17 cellular contexts compared by ENCODE assay signal in the genomic region with DNA sequence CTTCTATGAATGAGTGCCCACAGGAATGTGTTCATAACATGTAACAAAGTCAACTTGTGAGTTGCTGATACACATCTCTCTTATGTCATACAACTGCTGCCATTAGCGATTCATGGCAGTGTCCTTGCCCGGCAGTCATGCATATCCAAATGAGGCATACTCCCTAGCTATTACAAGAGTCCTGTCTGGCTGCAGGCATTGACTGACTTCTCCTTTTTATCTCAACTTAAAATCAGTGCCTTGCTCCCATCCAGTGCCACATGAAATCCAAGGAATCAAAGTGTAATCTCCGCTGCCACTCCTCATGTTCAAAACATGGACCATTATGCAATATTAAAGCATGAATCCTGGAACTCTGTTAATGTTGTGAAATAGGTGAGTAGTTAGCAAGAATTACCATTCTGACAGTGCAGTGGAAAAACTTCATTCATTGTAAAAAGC.
A peak's percentile ranks its signal among the peaks of the same experiment; 100 is the strongest.
DNase-seq lines count a peak whose midpoint lies in the region; ATAC-seq and TF ChIP-seq lines count a peak whose summit lies in the region.
"Had no signal": no experiment of that assay in that cellular context is flagged by ENCODE, and none has a peak within 500 bp of the region (broad histone marks: within the 10 kb centered on the region; RNA-seq: fewer than 3 reads in every experiment).

No MANE protein-coding gene starts in this region.

- TF ChIP-seq RAD21 in Ishikawa (IDR thresholded peaks at IDR 0.05; ENCODE audit: low read depth), result no peak

- no peaks in the 10 kb centered on the region for H3K27me3 Mint-ChIP-seq in nephron (ENCODE audit: low read depth)

- H3K9me3 Mint-ChIP-seq in nephron, result peaks cover 7% of the 10 kb centered on the region
- H3K9me3 Mint-ChIP-seq: activated naive CD4-positive, alpha-beta T cell treated with anti-CD3 and anti-CD28 coated beads for 36 hours; immature natural killer cell had no signal

- intact Hi-C loops in right cardiac atrium (cut with DNase I), result no loop called here

- peaks cover 9% of the 10 kb centered on the region for H3K4me1 Mint-ChIP-seq in nephron
- H3K4me1 Mint-ChIP-seq: immature natural killer cell had no signal

- TF ChIP-seq CTCF in fibroblast of mammary gland (conservative IDR thresholded peaks at IDR 0.05; ENCODE audit: control insufficient read depth, insufficient read depth, low read depth, low read length), result no peak
- no peak for TF ChIP-seq CTCF in nephron (IDR thresholded peaks at IDR 0.05; ENCODE audit: unreplicated experiment in 3 of 3)
- TF ChIP-seq CTCF in brain microvascular endothelial cell (IDR thresholded peaks at IDR 0.05; ENCODE audit: low read depth, low read length, missing control alignments), result no peak

- H3K36me3 ChIP-seq in brain microvascular endothelial cell (replicated peaks), result no peaks in the 10 kb centered on the region
- H3K36me3 ChIP-seq: gastroesophageal sphincter, ovary, spleen had no signal

- H3K27ac Mint-ChIP-seq in nephron, result peak overlapping the region; percentile 40 to 93 (median 67)
- H3K27ac Mint-ChIP-seq: activated naive CD4-positive, alpha-beta T cell treated with anti-CD3 and anti-CD28 coated beads for 36 hours; immature natural killer cell had no signal

- no peaks in the 10 kb centered on the region for H3K9me3 ChIP-seq in right cardiac atrium (ENCODE audit: control insufficient read depth, low read length)
- H3K9me3 ChIP-seq: gastroesophageal sphincter, ovary, spleen had no signal

- H3K4me1 ChIP-seq in right cardiac atrium (ENCODE audit: control insufficient read depth, insufficient read depth, low read length), result no peaks in the 10 kb centered on the region
- H3K4me1 ChIP-seq: gastroesophageal sphincter, spleen had no signal

- no peak for TF ChIP-seq EP300 in Ishikawa (IDR thresholded peaks at IDR 0.05; ENCODE audit: borderline replicate concordance)

- in situ Hi-C loops in brain microvascular endothelial cell (cut with HindIII; ENCODE audit: low pct_ligation_motif_present, low sequenced_read_pairs), result no loop called here

- H3K4me3 Mint-ChIP-seq in nephron, result no peak overlapping the region
- H3K4me3 Mint-ChIP-seq: activated naive CD4-positive, alpha-beta T cell treated with anti-CD3 and anti-CD28 coated beads for 36 hours; immature natural killer cell had no signal

- H3K27me3 ChIP-seq in right cardiac atrium (ENCODE audit: control insufficient read depth, insufficient read depth) (no peaks in the 10 kb centered on the region), brain microvascular endothelial cell (replicated peaks) (no peaks in the 10 kb centered on the region)
- H3K27me3 ChIP-seq: gastroesophageal sphincter, ovary had no signal

- H3K4me3 ChIP-seq in fibroblast of mammary gland (ENCODE audit: control insufficient read depth, low read depth, low read length) (no peak overlapping the region), right cardiac atrium (ENCODE audit: low read length) (no peak overlapping the region), brain microvascular endothelial cell (ENCODE audit: low read depth, low read length) (no peak overlapping the region)
- H3K4me3 ChIP-seq: gastroesophageal sphincter, ovary, spleen had no signal

- H3K36me3 Mint-ChIP-seq in nephron (ENCODE audit: low read depth), result no peaks in the 10 kb centered on the region
- H3K36me3 Mint-ChIP-seq: immature natural killer cell had no signal

- WGBS in right cardiac atrium, result 100% methylated on average over 3 of the region's 3 CpGs

- no peak overlapping the region for H3K27ac ChIP-seq in right cardiac atrium (ENCODE audit: low read length)
- H3K27ac ChIP-seq in brain microvascular endothelial cell, result no peak overlapping the region
- H3K27ac ChIP-seq: gastroesophageal sphincter, ovary, RWPE1, spleen had no signal

- DNase-seq in fibroblast of mammary gland (ENCODE audit: low read depth) (peak; percentile 32), right cardiac atrium (no peak), NCI-H510A (lab: John Stamatoyannopoulos, UW) (no peak), brain microvascular endothelial cell (no peak)
- no peak for DNase-seq in activated CD8-positive, alpha-beta memory T cell treated with anti-CD3 and anti-CD28 coated beads, Interleukin-2, amount 50 U/mL, for 4 hours
- DNase-seq: activated CD4-positive, CD25-positive, alpha-beta regulatory T cell treated with anti-CD3 and anti-CD28 coated beads, Interleukin-2, amount 50 U/mL, for 72 hours; activated naive CD4-positive, alpha-beta T cell treated with anti-CD3 and anti-CD28 coated beads for 36 hours; DND-41; effector CD4-positive, alpha-beta T cell; immature natural killer cell; ovary; spleen had no signal

- ATAC-seq in GM18868 (IDR thresholded peaks at IDR 0.05; ENCODE audit: unreplicated experiment) (peak; percentile 73), right cardiac atrium (no peak)
- ATAC-seq: gastroesophageal sphincter had no signal

TF ChIP-seq in Ishikawa, 13 proteins besides CTCF, POLR2A, EP300 and RAD21:
- TF ChIP-seq CREB1 (IDR thresholded peaks at IDR 0.05; ENCODE audit: low read depth) (no peak), CEBPB (IDR thresholded peaks at IDR 0.05) (0 out of 2 replicates have a peak, but pooled peaks have one; percentile 4)
TF ChIP-seq in Ishikawa: peak in this region for 1.
